ENCODE assay signal across 31 cellular contexts in the genomic region with DNA sequence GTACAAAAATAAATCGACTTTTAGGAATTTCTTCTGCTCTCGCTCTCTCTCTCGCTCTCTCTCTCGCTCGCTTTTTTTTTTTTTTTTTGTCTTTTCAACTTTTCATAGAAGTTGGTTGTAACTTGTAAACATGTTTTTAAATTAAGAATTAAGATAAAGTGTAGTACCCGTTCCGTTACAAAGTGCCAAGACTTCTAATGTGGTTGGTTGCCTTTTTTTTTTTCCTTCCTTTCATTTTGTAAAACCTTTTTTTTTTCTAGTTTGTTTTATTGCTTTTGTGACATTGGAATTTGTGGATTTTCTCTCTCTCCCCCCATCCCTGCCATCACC. TPM values are rescaled to one million over a fixed set of nuclear protein-coding genes. Genes with fewer than 3 reads are reported as not detected.
DNase-seq lines count a peak whose midpoint lies in the region; ATAC-seq, FAIRE-seq and TF ChIP-seq lines count a peak whose summit lies in the region.
"Had no signal": no experiment of that assay in that cellular context is flagged by ENCODE, and none has a peak within 500 bp of the region (broad histone marks: within the 10 kb centered on the region; RNA-seq: fewer than 3 reads in every experiment).

No MANE protein-coding gene starts in this region.

- no peak overlapping the region for H4K8ac ChIP-seq in neuronal stem cell (ENCODE audit: low read depth, low read length)

- no peak for TF ChIP-seq CTCF in endothelial cell of umbilical vein (IDR thresholded peaks at IDR 0.05; ENCODE audit: extremely low read depth in 1 of 2, insufficient read depth in 1 of 2, low read depth in 1 of 2, low read length in 2 of 2)

- H4K20me1 ChIP-seq in endothelial cell of umbilical vein (replicated peaks; ENCODE audit: control insufficient read depth, extremely low read depth, insufficient read depth, low read length): no peaks in the 10 kb centered on the region

- no peak for ATAC-seq in stimulated activated naive CD8-positive, alpha-beta T cell treated with anti-CD3 and anti-CD28 coated beads, Interleukin-15, Interleukin-2, amounts not matched to agents 100 U/mL and 50 U/mL, for 24 hours
- no peak for ATAC-seq in HG02852 (IDR thresholded peaks at IDR 0.05; ENCODE audit: unreplicated experiment)
- ATAC-seq: gastroesophageal sphincter, left lobe of liver, T-helper 17 cell had no signal

- no CpG with 5 or more reads among the region's 7 CpGs for WGBS in neuronal stem cell (ENCODE audit: extremely low coverage in 2 of 2, insufficient read length in 2 of 2, insufficient replicate concordance in 1 of 2), 2 donors

- intact Hi-C loops in endothelial cell of umbilical vein (cut with micrococcal nuclease): no loop called here

- CTCF ChIA-PET in endothelial cell of umbilical vein (lab: Charles Lee): no interaction called here

- H3K79me2 ChIP-seq in endothelial cell of umbilical vein (ENCODE audit: control insufficient read depth, insufficient read depth, low read length): peaks cover 55% of the 10 kb centered on the region

- H3K27ac ChIP-seq in SK-N-MC (peak overlapping the region; percentile 75), endothelial cell of umbilical vein (ENCODE audit: insufficient read depth, low read depth, low read length) (no peak overlapping the region), neuronal stem cell (replicated peaks; ENCODE audit: low read length) (no peak overlapping the region)
- H3K27ac ChIP-seq: adrenal gland, breast epithelium, HL-60, ovary, SJSA1, testis had no signal

- no peak overlapping the region for H3K23ac ChIP-seq in neuronal stem cell (ENCODE audit: low read depth, low read length, poor library complexity)

- H3K27me3 ChIP-seq in endothelial cell of umbilical vein (ENCODE audit: control insufficient read depth in 2 of 2, insufficient read depth in 2 of 2, low read length in 2 of 2): no peaks in the 10 kb centered on the region
- no peaks in the 10 kb centered on the region for H3K27me3 ChIP-seq in neuronal stem cell (ENCODE audit: control insufficient read depth in 3 of 3, insufficient read depth in 3 of 3, low read depth in 1 of 3, low read length in 3 of 3)
- H3K27me3 ChIP-seq: adrenal gland, breast epithelium, gastroesophageal sphincter, ovary, SJSA1, testis had no signal

- no peak overlapping the region for H3K4me3 Mint-ChIP-seq in stimulated activated naive CD8-positive, alpha-beta T cell treated with anti-CD3 and anti-CD28 coated beads, Interleukin-15, Interleukin-2, amounts not matched to agents 100 ng/mL and 50 ng/mL, for 24 hours
- H3K4me3 Mint-ChIP-seq: activated T-helper 1 cell treated with anti-CD3 and anti-CD28 coated beads, Interleukin-12 subunit alpha, Interleukin-12 subunit beta, Interleukin-2, Interleukin-4 antibody, amounts not matched to agents 30 ng/mL and 10 ng/mL and 1 ng/mL, durations not matched to agents 14 hours and 24 hours and 36 hours; naive B cell; T-helper 17 cell had no signal

- no peaks in the 10 kb centered on the region for H3K9me1 ChIP-seq in endothelial cell of umbilical vein (replicated peaks; ENCODE audit: control insufficient read depth, extremely low read depth, insufficient read depth, low read length)

- peaks cover 21% of the 10 kb centered on the region for H3K36me3 ChIP-seq in SK-N-MC (ENCODE audit: insufficient read depth, low read length)
- H3K36me3 ChIP-seq in endothelial cell of umbilical vein (ENCODE audit: control insufficient read depth in 2 of 2, extremely low read depth in 1 of 2, insufficient read depth in 2 of 2, low read length in 2 of 2): peaks cover 2 to 23% of the 10 kb centered on the region in 2 experiments
- H3K36me3 ChIP-seq in neuronal stem cell (replicated peaks in 1 of 2; ENCODE audit: control insufficient read depth in 2 of 2, insufficient read depth in 2 of 2, low read length in 2 of 2): peaks cover 11 to 30% of the 10 kb centered on the region in 2 donors
- H3K36me3 ChIP-seq: breast epithelium, ovary had no signal

- no peaks in the 10 kb centered on the region for H3K9me3 ChIP-seq in SK-N-MC (ENCODE audit: low read depth, low read length)
- no peaks in the 10 kb centered on the region for H3K9me3 ChIP-seq in endothelial cell of umbilical vein (replicated peaks; ENCODE audit: control insufficient read depth, insufficient read depth, low read length)
- peaks cover 0 to 2% of the 10 kb centered on the region in 2 donors for H3K9me3 ChIP-seq in neuronal stem cell (replicated peaks in 1 of 2; ENCODE audit: control insufficient read depth in 2 of 2, insufficient read depth in 1 of 2, low read depth in 1 of 2, low read length in 2 of 2)
- H3K9me3 ChIP-seq: adrenal gland, breast epithelium, gastroesophageal sphincter, HAP-1, ovary, SJSA1, testis had no signal

- POLR2A ChIA-PET in endothelial cell of umbilical vein (lab: Charles Lee): no interaction called here

- H2BK12ac ChIP-seq in neuronal stem cell (ENCODE audit: low read length): no peak overlapping the region

- H3K9ac ChIP-seq in SK-N-MC (ENCODE audit: insufficient read length): no peak overlapping the region
- no peak overlapping the region for H3K9ac ChIP-seq in endothelial cell of umbilical vein (replicated peaks; ENCODE audit: extremely low read depth, insufficient read depth, low read length)
- H3K9ac ChIP-seq in neuronal stem cell (ENCODE audit: low read depth, low read length, poor library complexity): no peak overlapping the region

- no peak for TF ChIP-seq POLR2A in endothelial cell of umbilical vein (IDR thresholded peaks at IDR 0.05; ENCODE audit: low read depth, low read length)

- no peaks in the 10 kb centered on the region for H3K4me1 ChIP-seq in endothelial cell of umbilical vein (ENCODE audit: control insufficient read depth, extremely low read depth, insufficient read depth, low read length)
- H3K4me1 ChIP-seq in neuronal stem cell (ENCODE audit: control insufficient read depth in 2 of 2, insufficient read depth in 1 of 2, low read depth in 1 of 2, low read length in 2 of 2): no peaks in the 10 kb centered on the region
- H3K4me1 ChIP-seq: HAP-1, SJSA1 had no signal

- no peak overlapping the region for H2AK5ac ChIP-seq in neuronal stem cell (ENCODE audit: low read depth, low read length)

- no peaks in the 10 kb centered on the region for H3K9me3 Mint-ChIP-seq in stimulated activated naive CD8-positive, alpha-beta T cell treated with anti-CD3 and anti-CD28 coated beads, Interleukin-15, Interleukin-2, amounts not matched to agents 100 ng/mL and 50 ng/mL, for 24 hours
- H3K9me3 Mint-ChIP-seq: activated T-helper 1 cell treated with anti-CD3 and anti-CD28 coated beads, Interleukin-12 subunit alpha, Interleukin-12 subunit beta, Interleukin-2, Interleukin-4 antibody, amounts not matched to agents 30 ng/mL and 10 ng/mL and 1 ng/mL, durations not matched to agents 14 hours and 24 hours and 36 hours had no signal

- no peak for DNase-seq in stimulated activated naive CD8-positive, alpha-beta T cell treated with anti-CD3 and anti-CD28 coated beads, Interleukin-15, Interleukin-2, amounts not matched to agents 100 U/mL and 50 U/mL, for 24 hours
- no peak for DNase-seq in SK-N-MC (ENCODE audit: low read depth, low spot score)
- no peak for DNase-seq in endothelial cell of umbilical vein (ENCODE audit: low read depth, low spot score)
- no peak for DNase-seq in neuronal stem cell (ENCODE audit: low spot score)
- no peak for DNase-seq in superior temporal gyrus (ENCODE audit: extremely low spot score)
- DNase-seq: activated CD4-positive, alpha-beta T cell treated with anti-CD3 and anti-CD28 coated beads for 1 hour; adrenal gland; GF-D8; hypothalamus; naive B cell; NCI-H1048; NCI-H1694 treated with DMSO at 0.1 percent for 48 hours; NCI-H2171 treated with DMSO at 0.1 percent for 48 hours; NCI-H526 treated with DMSO at 0.1 percent for 48 hours; retina; small intestine; stimulated activated CD4-positive, alpha-beta T cell treated with anti-CD3 and anti-CD28 coated beads, Interleukin-2, amount 100 ng/mL, for 24 hours; T-helper 17 cell; testis had no signal

- peaks cover 22% of the 10 kb centered on the region for H3K36me3 Mint-ChIP-seq in stimulated activated naive CD8-positive, alpha-beta T cell treated with anti-CD3 and anti-CD28 coated beads, Interleukin-15, Interleukin-2, amounts not matched to agents 100 ng/mL and 50 ng/mL, for 24 hours (ENCODE audit: low read depth)

- H2BK5ac ChIP-seq in neuronal stem cell (ENCODE audit: low read length): no peak overlapping the region

- no peak overlapping the region for H2BK15ac ChIP-seq in neuronal stem cell (ENCODE audit: low read length)

- H3K79me1 ChIP-seq in neuronal stem cell (ENCODE audit: low read depth, low read length): peaks cover 7% of the 10 kb centered on the region

- TSS peak; percentile 28 for BruUV-seq in endothelial cell of umbilical vein (replicated peaks; lab: Mats Ljungman, UMichigan)

- H2BK120ac ChIP-seq in neuronal stem cell (ENCODE audit: low read depth, low read length): no peak overlapping the region

- FAIRE-seq in endothelial cell of umbilical vein (lab: Jason Lieb, UNC): no peak
- FAIRE-seq: colon, RCC 7860, small intestine had no signal

- H3K4ac ChIP-seq in neuronal stem cell (ENCODE audit: low read length): no peak overlapping the region

- H3K18ac ChIP-seq in neuronal stem cell (ENCODE audit: low read length): no peak overlapping the region

- no peak overlapping the region for H2AFZ ChIP-seq in endothelial cell of umbilical vein (ENCODE audit: low read depth, low read length)
- no peak overlapping the region for H2AFZ ChIP-seq in neuronal stem cell (ENCODE audit: low read length)

- no peak overlapping the region for H4K91ac ChIP-seq in neuronal stem cell (ENCODE audit: low read depth, low read length, poor library complexity)

- H3K4me3 ChIP-seq in SK-N-MC (no peak overlapping the region), endothelial cell of umbilical vein (replicated peaks in 1 of 3; ENCODE audit: insufficient read depth in 1 of 3, low read depth in 1 of 3, low read length in 3 of 3) (no peak overlapping the region), neuronal stem cell (ENCODE audit: low read length in 2 of 2) (no peak overlapping the region)
- H3K4me3 ChIP-seq: adrenal gland, breast epithelium, gastroesophageal sphincter, HAP-1, ovary, SJSA1, testis had no signal

- dilution Hi-C loops in endothelial cell of umbilical vein (cut with MboI; ENCODE audit: extremely low pct_ligation_motif_present, low sequenced_read_pairs): no loop called here

- H3K14ac ChIP-seq in neuronal stem cell (ENCODE audit: low read length): no peak overlapping the region

- H3K4me1 Mint-ChIP-seq in stimulated activated naive CD8-positive, alpha-beta T cell treated with anti-CD3 and anti-CD28 coated beads, Interleukin-15, Interleukin-2, amounts not matched to agents 100 ng/mL and 50 ng/mL, for 24 hours (ENCODE audit: low read depth): peaks cover 17% of the 10 kb centered on the region

- H3K4me2 ChIP-seq in endothelial cell of umbilical vein (ENCODE audit: insufficient read depth, low read length): no peak overlapping the region
- H3K4me2 ChIP-seq in neuronal stem cell (ENCODE audit: insufficient read depth, low read length, poor library complexity, severe bottlenecking): no peak overlapping the region

- H3K27ac Mint-ChIP-seq in stimulated activated naive CD8-positive, alpha-beta T cell treated with anti-CD3 and anti-CD28 coated beads, Interleukin-15, Interleukin-2, amounts not matched to agents 100 ng/mL and 50 ng/mL, for 24 hours: peak overlapping the region; percentile 76
- H3K27ac Mint-ChIP-seq: activated T-helper 1 cell treated with anti-CD3 and anti-CD28 coated beads, Interleukin-12 subunit alpha, Interleukin-12 subunit beta, Interleukin-2, Interleukin-4 antibody, amounts not matched to agents 30 ng/mL and 10 ng/mL and 1 ng/mL, durations not matched to agents 14 hours and 24 hours and 36 hours; T-helper 17 cell had no signal

- H3K27me3 Mint-ChIP-seq in stimulated activated naive CD8-positive, alpha-beta T cell treated with anti-CD3 and anti-CD28 coated beads, Interleukin-15, Interleukin-2, amounts not matched to agents 100 ng/mL and 50 ng/mL, for 24 hours: no peaks in the 10 kb centered on the region
- H3K27me3 Mint-ChIP-seq: naive B cell, T-helper 17 cell had no signal

RNA-seq across cellular contexts. Expression of a gene that starts 20.4 kb away (rescaled TPM):
- total RNA-seq in endothelial cell of umbilical vein: 28.0 and 29.0 TPM in 2 replicates
- 8.2 and 10.8 TPM in 2 replicates for polyA plus RNA-seq in endothelial cell of umbilical vein
- polyA plus RNA-seq in endothelial cell of umbilical vein (2011; cell fraction: cytosol; rRNA removed): 4.3 and 5.6 TPM in 2 replicates
- polyA plus RNA-seq in endothelial cell of umbilical vein (2011; cell fraction: nucleus; rRNA removed): 9.1 and 9.6 TPM in 2 replicates
- 7.5 and 10.9 TPM in 2 replicates for polyA plus RNA-seq in endothelial cell of umbilical vein (2012)
- 8.1 and 8.8 TPM in 2 replicates for polyA minus RNA-seq in endothelial cell of umbilical vein
- 21.4 TPM for polyA minus RNA-seq in endothelial cell of umbilical vein (2011; cell fraction: cytosol; rRNA and poly(A)+ RNA removed)
- polyA minus RNA-seq in endothelial cell of umbilical vein (2011; cell fraction: nucleus; rRNA and poly(A)+ RNA removed): 4.8 and 13.9 TPM in 2 replicates
- polyA plus RNA-seq in neuronal stem cell (2013, experiment 1 of 2): 9.3 TPM
- 10.2 TPM for polyA plus RNA-seq in neuronal stem cell (2013, experiment 2 of 2)

RNA-seq across cellular contexts. Expression of a gene that starts 38.8 kb away (rescaled TPM):
- total RNA-seq in endothelial cell of umbilical vein: 46.2 and 47.2 TPM in 2 replicates
- 23.6 and 26.2 TPM in 2 replicates for polyA plus RNA-seq in endothelial cell of umbilical vein
- 15.6 and 16.7 TPM in 2 replicates for polyA plus RNA-seq in endothelial cell of umbilical vein (2011; cell fraction: cytosol; rRNA removed)
- polyA plus RNA-seq in endothelial cell of umbilical vein (2011; cell fraction: nucleus; rRNA removed): 21.2 and 24.9 TPM in 2 replicates
- polyA plus RNA-seq in endothelial cell of umbilical vein (2012): 30.3 and 39.4 TPM in 2 replicates
- 18.0 and 24.4 TPM in 2 replicates for polyA minus RNA-seq in endothelial cell of umbilical vein
- 6.8 TPM for polyA minus RNA-seq in endothelial cell of umbilical vein (2011; cell fraction: cytosol; rRNA and poly(A)+ RNA removed)
- 22.9 and 35.4 TPM in 2 replicates for polyA minus RNA-seq in endothelial cell of umbilical vein (2011; cell fraction: nucleus; rRNA and poly(A)+ RNA removed)
- polyA plus RNA-seq in neuronal stem cell (2013, experiment 1 of 2): 64.0 TPM
- polyA plus RNA-seq in neuronal stem cell (2013, experiment 2 of 2): 61.2 TPM
